Comparison of ENCODE assay signal across 8 cellular contexts in genomic region chr7:103296901-103297836, GRCh38. TPM values are rescaled to one million over a fixed set of nuclear protein-coding genes. Genes with fewer than 3 reads are reported as not detected.
DNase-seq lines count a peak whose midpoint lies in the region; ATAC-seq and TF ChIP-seq lines count a peak whose summit lies in the region.

Gene PMPCB (plus strand): TSS chr7:103297435. CDS start chr7:103297460, 25 bp downstream.

- DNase-seq in BE2C: peak; percentile 95
- peak; percentile 75 for DNase-seq in NCI-H510A (lab: John Stamatoyannopoulos, UW)
- peak; percentile 95 to 98 for DNase-seq in activated CD4-positive, alpha-beta T cell treated with anti-CD3 and anti-CD28 coated beads for 24 hours (ENCODE audit: low read depth in 2 of 2)
- DNase-seq in chondrocyte (ENCODE audit: low spot score): peak; percentile 97
- DNase-seq in kidney epithelial cell (ENCODE audit: low read depth): peak; percentile 66
- DNase-seq in stimulated activated CD4-positive, alpha-beta T cell treated with anti-CD3 and anti-CD28 coated beads, Interleukin-15, amount 100 ng/mL, for 48 hours (ENCODE audit: low read depth in 2 of 2): peak; percentile 93 to 95

- H3K27me3 ChIP-seq in BE2C (no peaks in the 10 kb centered on the region), kidney epithelial cell (ENCODE audit: control insufficient read depth, insufficient read depth, low read length) (no peaks in the 10 kb centered on the region)

- TF ChIP-seq POLR2A in GM19193 (IDR thresholded peaks at IDR 0.05; ENCODE audit: extremely low read depth, insufficient read depth, insufficient read length): peak; percentile 85

- no peaks in the 10 kb centered on the region for H3K9me3 ChIP-seq in BE2C

- H3K36me3 ChIP-seq in BE2C (peaks cover 35% of the 10 kb centered on the region), kidney epithelial cell (ENCODE audit: control insufficient read depth, insufficient read depth, low read length) (no peaks in the 10 kb centered on the region)

- peaks cover 10% of the 10 kb centered on the region for H3K27me3 Mint-ChIP-seq in chondrocyte (ENCODE audit: low read depth)

- H3K4me3 ChIP-seq in BE2C (ENCODE audit: low read depth, low read length) (peak within 1 kb of the TSS; percentile 96), kidney epithelial cell (ENCODE audit: low read depth, low read length) (peak within 1 kb of the TSS; percentile 96)

- H3K4me3 Mint-ChIP-seq in chondrocyte (ENCODE audit: unreplicated experiment): peak within 1 kb of the TSS; percentile 86

- H3K4me1 ChIP-seq in BE2C: no peaks in the 10 kb centered on the region

- peak; percentile 95 for ATAC-seq in HG03439 (IDR thresholded peaks at IDR 0.05; ENCODE audit: unreplicated experiment)

- peak within 1 kb of the TSS; percentile 88 for H3K27ac Mint-ChIP-seq in chondrocyte (ENCODE audit: unreplicated experiment)

- H3K4me1 Mint-ChIP-seq in chondrocyte (ENCODE audit: low read depth): peaks cover 25% of the 10 kb centered on the region

- TF ChIP-seq CTCF in BE2C (IDR thresholded peaks at IDR 0.05; ENCODE audit: low read depth, low read length) (peak; percentile 92), chondrocyte (IDR thresholded peaks at IDR 0.05) (peak; percentile 97), kidney epithelial cell (IDR thresholded peaks at IDR 0.05; ENCODE audit: insufficient read depth, low read length, poor library complexity, severe bottlenecking) (peak; percentile 94)

- H3K36me3 Mint-ChIP-seq in chondrocyte (ENCODE audit: low read depth): peaks cover 10% of the 10 kb centered on the region

- H3K9me3 Mint-ChIP-seq in chondrocyte (ENCODE audit: low read depth): no peaks in the 10 kb centered on the region

RNA-seq across cellular contexts. Expression of gene PMPCB, which starts in this region (rescaled TPM):
- polyA plus RNA-seq in BE2C (2012; ENCODE audit: insufficient read depth, insufficient read length, low read depth): 42.1 TPM
- 34.1 to 46.1 TPM (median 37.1 TPM) in 3 replicates for total RNA-seq in chondrocyte
- 49.5 and 59.0 TPM in 2 replicates for total RNA-seq in kidney epithelial cell

Comparison
In these comparisons a context has a peak if more than half of its experiments do, and no peak if none do; other contexts are left out.
1. Peak in every context shown above with its lines: DNase-seq, ATAC-seq and H3K4me3 ChIP-seq.